ENCODE assay signal across 17 cellular contexts in the genomic region with DNA sequence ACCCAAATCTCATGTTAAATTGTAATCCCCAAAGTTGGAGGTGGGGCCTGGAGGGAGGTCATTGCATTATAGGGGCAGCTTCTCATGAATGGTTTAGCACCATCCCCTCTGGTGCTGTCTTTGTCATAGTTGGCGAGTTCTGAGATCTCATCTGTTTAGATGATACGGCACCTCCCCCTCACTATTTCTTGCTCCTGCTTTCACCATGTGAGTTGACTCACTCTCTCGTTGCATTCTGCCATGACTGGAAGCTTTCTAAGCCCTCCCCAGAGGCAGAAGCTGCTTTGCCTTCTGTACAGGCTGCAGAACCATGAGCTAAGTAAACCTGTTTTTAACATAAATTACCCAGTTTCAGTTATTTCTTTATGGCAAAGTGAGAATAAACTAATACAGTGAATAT.
"Had no signal": no experiment of that assay in that cellular context is flagged by ENCODE, and none has a peak within 500 bp of the region (broad histone marks: within the 10 kb centered on the region; RNA-seq: fewer than 3 reads in every experiment).

No MANE protein-coding gene starts in this region.

- H3K27ac Mint-ChIP-seq: activated naive CD8-positive, alpha-beta T cell treated with anti-CD3 and anti-CD28 coated beads for 36 hours; endodermal cell; naive B cell had no signal

- H3K36me3 ChIP-seq: heart left ventricle, tibial artery, uterus had no signal

- DNase-seq: activated CD4-positive, alpha-beta T cell treated with anti-CD3 and anti-CD28 coated beads, Interleukin-2, amount 50 U/mL, for 4 hours; activated gamma-delta T cell treated with Interleukin-2 at 50 U/mL for 16 hours; activated naive CD8-positive, alpha-beta T cell treated with anti-CD3 and anti-CD28 coated beads for 36 hours; activated T-cell treated with anti-CD3 and anti-CD28 coated beads, Interleukin-2, amount 50 U/mL, for 48 hours; anterior cingulate cortex; cerebellar nuclear complex; dermis blood vessel endothelial cell; endodermal cell; foreskin keratinocyte; heart left ventricle; left colon; naive B cell; tibial artery; uterus had no signal

- H3K27me3 ChIP-seq: foreskin keratinocyte, heart left ventricle, tibial artery, uterus had no signal

- H3K4me1 ChIP-seq: foreskin keratinocyte, heart left ventricle, parathyroid adenoma, tibial artery, uterus had no signal

- H3K27ac ChIP-seq: foreskin keratinocyte, heart left ventricle, parathyroid adenoma, skin epidermis, tibial artery, uterus had no signal

- H3K4me3 ChIP-seq: heart left ventricle, lung, skin epidermis, tibial artery, uterus had no signal

- H3K4me3 Mint-ChIP-seq: activated naive CD8-positive, alpha-beta T cell treated with anti-CD3 and anti-CD28 coated beads for 36 hours; endodermal cell had no signal

- H3K36me3 Mint-ChIP-seq: activated naive CD8-positive, alpha-beta T cell treated with anti-CD3 and anti-CD28 coated beads for 36 hours had no signal

- H3K9me3 ChIP-seq: tibial artery, uterus had no signal

- H3K27me3 Mint-ChIP-seq: activated naive CD8-positive, alpha-beta T cell treated with anti-CD3 and anti-CD28 coated beads for 36 hours; naive B cell had no signal

- H3K4me1 Mint-ChIP-seq: activated naive CD8-positive, alpha-beta T cell treated with anti-CD3 and anti-CD28 coated beads for 36 hours; endodermal cell had no signal
